ENCODE assay signal across 1 cellular context in the genomic region with DNA sequence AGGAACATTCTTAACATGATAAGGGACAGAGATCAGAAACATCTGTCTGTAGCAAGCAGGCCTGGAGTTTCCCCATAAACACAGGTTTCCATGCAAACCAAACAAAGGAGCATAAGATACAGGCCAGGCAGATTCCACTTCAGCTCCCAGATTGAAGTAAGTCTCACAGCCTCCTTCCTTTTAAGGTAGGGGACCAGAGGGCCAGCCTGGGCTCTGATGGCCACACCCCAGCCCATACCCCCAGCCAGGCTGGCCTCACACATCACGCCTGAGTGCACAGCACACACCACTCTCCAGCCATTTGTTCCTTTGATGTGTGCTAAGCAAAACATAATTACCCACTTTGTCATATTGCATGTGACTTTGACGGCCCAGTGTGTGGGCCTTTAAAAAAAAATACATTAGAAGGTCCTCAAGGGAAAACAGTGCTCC.
TF ChIP-seq lines count a peak whose summit lies in the region.

No MANE protein-coding gene starts in this region.

TF ChIP-seq in HEK293, 187 proteins besides CTCF, POLR2A, EP300 and RAD21 (continued from another document and continues in another):
- TF ChIP-seq HOXC10 (CRISPR knock-in tag; IDR thresholded peaks at IDR 0.05), result no peak
- no peak for TF ChIP-seq ZNF311 (tag by site-specific recombination; IDR thresholded peaks at IDR 0.05; ENCODE audit: borderline replicate concordance)
- no peak for TF ChIP-seq ZNF621 (tag by site-specific recombination; IDR thresholded peaks at IDR 0.05)
- TF ChIP-seq, protein P1, sequence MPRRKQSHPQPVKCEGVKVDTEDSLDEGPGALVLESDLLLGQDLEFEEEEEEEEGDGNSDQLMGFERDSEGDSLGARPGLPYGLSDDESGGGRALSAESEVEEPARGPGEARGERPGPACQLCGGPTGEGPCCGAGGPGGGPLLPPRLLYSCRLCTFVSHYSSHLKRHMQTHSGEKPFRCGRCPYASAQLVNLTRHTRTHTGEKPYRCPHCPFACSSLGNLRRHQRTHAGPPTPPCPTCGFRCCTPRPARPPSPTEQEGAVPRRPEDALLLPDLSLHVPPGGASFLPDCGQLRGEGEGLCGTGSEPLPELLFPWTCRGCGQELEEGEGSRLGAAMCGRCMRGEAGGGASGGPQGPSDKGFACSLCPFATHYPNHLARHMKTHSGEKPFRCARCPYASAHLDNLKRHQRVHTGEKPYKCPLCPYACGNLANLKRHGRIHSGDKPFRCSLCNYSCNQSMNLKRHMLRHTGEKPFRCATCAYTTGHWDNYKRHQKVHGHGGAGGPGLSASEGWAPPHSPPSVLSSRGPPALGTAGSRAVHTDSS (tag by site-specific recombination; IDR thresholded peaks at IDR 0.05), result no peak
- TF ChIP-seq ZNF132 (tag by site-specific recombination; IDR thresholded peaks at IDR 0.05; ENCODE audit: borderline replicate concordance), result no peak
- TF ChIP-seq, protein P2, sequence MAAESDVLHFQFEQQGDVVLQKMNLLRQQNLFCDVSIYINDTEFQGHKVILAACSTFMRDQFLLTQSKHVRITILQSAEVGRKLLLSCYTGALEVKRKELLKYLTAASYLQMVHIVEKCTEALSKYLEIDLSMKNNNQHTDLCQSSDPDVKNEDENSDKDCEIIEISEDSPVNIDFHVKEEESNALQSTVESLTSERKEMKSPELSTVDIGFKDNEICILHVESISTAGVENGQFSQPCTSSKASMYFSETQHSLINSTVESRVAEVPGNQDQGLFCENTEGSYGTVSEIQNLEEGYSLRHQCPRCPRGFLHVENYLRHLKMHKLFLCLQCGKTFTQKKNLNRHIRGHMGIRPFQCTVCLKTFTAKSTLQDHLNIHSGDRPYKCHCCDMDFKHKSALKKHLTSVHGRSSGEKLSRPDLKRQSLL (tag by site-specific recombination; IDR thresholded peaks at IDR 0.05), result no peak
- TF ChIP-seq ZNF350 (tag by site-specific recombination; IDR thresholded peaks at IDR 0.05), result no peak
- TF ChIP-seq IKZF3 (tag by site-specific recombination; IDR thresholded peaks at IDR 0.05), result no peak
- TF ChIP-seq ZNF548 (tag by site-specific recombination; IDR thresholded peaks at IDR 0.05), result no peak
- TF ChIP-seq, protein P3, sequence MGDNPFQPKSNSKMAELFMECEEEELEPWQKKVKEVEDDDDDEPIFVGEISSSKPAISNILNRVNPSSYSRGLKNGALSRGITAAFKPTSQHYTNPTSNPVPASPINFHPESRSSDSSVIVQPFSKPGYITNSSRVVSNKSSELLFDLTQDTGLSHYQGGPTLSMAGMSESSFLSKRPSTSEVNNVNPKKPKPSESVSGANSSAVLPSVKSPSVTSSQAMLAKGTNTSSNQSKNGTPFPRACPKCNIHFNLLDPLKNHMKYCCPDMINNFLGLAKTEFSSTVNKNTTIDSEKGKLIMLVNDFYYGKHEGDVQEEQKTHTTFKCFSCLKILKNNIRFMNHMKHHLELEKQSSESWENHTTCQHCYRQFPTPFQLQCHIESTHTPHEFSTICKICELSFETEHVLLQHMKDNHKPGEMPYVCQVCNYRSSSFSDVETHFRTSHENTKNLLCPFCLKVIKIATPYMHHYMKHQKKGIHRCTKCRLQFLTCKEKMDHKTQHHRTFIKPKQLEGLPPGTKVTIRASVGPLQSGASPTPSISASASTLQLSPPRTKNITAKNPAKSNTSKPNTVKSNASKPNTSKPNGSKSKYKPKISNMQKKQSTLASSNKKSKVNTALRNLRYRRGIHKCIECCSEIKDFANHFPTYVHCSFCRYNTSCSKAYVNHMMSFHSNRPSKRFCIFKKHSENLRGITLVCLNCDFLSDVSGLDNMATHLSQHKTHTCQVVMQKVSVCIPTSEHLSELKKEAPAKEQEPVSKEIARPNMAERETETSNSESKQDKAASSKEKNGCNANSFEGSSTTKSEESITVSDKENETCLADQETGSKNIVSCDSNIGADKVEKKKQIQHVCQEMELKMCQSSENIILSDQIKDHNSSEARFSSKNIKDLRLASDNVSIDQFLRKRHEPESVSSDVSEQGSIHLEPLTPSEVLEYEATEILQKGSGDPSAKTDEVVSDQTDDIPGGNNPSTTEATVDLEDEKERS (tag by site-specific recombination; IDR thresholded peaks at IDR 0.05), result no peak
- TF ChIP-seq, protein P4, sequence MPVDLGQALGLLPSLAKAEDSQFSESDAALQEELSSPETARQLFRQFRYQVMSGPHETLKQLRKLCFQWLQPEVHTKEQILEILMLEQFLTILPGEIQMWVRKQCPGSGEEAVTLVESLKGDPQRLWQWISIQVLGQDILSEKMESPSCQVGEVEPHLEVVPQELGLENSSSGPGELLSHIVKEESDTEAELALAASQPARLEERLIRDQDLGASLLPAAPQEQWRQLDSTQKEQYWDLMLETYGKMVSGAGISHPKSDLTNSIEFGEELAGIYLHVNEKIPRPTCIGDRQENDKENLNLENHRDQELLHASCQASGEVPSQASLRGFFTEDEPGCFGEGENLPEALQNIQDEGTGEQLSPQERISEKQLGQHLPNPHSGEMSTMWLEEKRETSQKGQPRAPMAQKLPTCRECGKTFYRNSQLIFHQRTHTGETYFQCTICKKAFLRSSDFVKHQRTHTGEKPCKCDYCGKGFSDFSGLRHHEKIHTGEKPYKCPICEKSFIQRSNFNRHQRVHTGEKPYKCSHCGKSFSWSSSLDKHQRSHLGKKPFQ (tag by site-specific recombination; IDR thresholded peaks at IDR 0.05), result peak; percentile 96
- peak; percentile 81; the same call in 1 of the 2 replicates for TF ChIP-seq TRIM28 (IDR thresholded peaks at IDR 0.05; ENCODE audit: borderline replicate concordance, low read length)
- TF ChIP-seq, protein P5, sequence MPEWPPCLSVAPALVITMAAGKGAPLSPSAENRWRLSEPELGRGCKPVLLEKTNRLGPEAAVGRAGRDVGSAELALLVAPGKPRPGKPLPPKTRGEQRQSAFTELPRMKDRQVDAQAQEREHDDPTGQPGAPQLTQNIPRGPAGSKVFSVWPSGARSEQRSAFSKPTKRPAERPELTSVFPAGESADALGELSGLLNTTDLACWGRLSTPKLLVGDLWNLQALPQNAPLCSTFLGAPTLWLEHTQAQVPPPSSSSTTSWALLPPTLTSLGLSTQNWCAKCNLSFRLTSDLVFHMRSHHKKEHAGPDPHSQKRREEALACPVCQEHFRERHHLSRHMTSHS (tag by site-specific recombination; IDR thresholded peaks at IDR 0.05), result no peak
- no peak for TF ChIP-seq ZNF174 (tag by site-specific recombination; IDR thresholded peaks at IDR 0.05)
- no peak for TF ChIP-seq BCL11A (tag by site-specific recombination; IDR thresholded peaks at IDR 0.05; ENCODE audit: low read depth)
- peak; percentile 83 for TF ChIP-seq ZIC2 (tag by site-specific recombination; IDR thresholded peaks at IDR 0.05)
- TF ChIP-seq, protein P6, sequence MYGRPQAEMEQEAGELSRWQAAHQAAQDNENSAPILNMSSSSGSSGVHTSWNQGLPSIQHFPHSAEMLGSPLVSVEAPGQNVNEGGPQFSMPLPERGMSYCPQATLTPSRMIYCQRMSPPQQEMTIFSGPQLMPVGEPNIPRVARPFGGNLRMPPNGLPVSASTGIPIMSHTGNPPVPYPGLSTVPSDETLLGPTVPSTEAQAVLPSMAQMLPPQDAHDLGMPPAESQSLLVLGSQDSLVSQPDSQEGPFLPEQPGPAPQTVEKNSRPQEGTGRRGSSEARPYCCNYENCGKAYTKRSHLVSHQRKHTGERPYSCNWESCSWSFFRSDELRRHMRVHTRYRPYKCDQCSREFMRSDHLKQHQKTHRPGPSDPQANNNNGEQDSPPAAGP (tag by site-specific recombination; IDR thresholded peaks at IDR 0.05), result no peak
- TF ChIP-seq ZBTB48 (tag by site-specific recombination; IDR thresholded peaks at IDR 0.05), result no peak
- TF ChIP-seq ZNF561 (tag by site-specific recombination; IDR thresholded peaks at IDR 0.05; ENCODE audit: borderline replicate concordance), result 0 out of 2 replicates have a peak, but pooled peaks have one; percentile 37
- TF ChIP-seq, protein P7, sequence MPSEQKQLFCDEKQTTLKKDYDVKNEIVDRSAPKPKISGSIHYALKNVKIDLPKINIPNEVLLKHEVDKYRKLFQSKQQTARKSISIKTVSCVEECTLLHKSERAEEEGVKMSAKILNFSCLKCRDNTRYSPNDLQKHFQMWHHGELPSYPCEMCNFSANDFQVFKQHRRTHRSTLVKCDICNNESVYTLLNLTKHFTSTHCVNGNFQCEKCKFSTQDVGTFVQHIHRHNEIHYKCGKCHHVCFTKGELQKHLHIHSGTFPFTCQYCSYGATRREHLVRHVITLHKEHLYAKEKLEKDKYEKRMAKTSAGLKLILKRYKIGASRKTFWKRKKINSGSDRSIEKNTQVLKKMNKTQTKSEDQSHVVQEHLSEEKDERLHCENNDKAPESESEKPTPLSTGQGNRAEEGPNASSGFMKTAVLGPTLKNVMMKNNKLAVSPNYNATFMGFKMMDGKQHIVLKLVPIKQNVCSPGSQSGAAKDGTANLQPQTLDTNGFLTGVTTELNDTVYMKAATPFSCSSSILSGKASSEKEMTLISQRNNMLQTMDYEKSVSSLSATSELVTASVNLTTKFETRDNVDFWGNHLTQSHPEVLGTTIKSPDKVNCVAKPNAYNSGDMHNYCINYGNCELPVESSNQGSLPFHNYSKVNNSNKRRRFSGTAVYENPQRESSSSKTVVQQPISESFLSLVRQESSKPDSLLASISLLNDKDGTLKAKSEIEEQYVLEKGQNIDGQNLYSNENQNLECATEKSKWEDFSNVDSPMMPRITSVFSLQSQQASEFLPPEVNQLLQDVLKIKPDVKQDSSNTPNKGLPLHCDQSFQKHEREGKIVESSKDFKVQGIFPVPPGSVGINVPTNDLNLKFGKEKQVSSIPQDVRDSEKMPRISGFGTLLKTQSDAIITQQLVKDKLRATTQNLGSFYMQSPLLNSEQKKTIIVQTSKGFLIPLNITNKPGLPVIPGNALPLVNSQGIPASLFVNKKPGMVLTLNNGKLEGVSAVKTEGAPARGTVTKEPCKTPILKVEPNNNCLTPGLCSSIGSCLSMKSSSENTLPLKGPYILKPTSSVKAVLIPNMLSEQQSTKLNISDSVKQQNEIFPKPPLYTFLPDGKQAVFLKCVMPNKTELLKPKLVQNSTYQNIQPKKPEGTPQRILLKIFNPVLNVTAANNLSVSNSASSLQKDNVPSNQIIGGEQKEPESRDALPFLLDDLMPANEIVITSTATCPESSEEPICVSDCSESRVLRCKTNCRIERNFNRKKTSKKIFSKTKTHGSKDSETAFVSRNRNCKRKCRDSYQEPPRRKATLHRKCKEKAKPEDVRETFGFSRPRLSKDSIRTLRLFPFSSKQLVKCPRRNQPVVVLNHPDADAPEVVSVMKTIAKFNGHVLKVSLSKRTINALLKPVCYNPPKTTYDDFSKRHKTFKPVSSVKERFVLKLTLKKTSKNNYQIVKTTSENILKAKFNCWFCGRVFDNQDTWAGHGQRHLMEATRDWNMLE (tag by site-specific recombination; conservative IDR thresholded peaks at IDR 0.05; ENCODE audit: low read depth), result no peak
- TF ChIP-seq ZNF184 (tag by site-specific recombination; IDR thresholded peaks at IDR 0.05), result no peak
- peak; percentile 61; the same call in 1 of the 2 replicates for TF ChIP-seq ZNF24 (tag by site-specific recombination; IDR thresholded peaks at IDR 0.05)
- no peak for TF ChIP-seq ZNF292 (tag by site-specific recombination; IDR thresholded peaks at IDR 0.05; ENCODE audit: borderline replicate concordance, low read depth)
- TF ChIP-seq ZNF302 (tag by site-specific recombination; IDR thresholded peaks at IDR 0.05; ENCODE audit: low read depth), result no peak
- TF ChIP-seq ZNF146 (tag by site-specific recombination; IDR thresholded peaks at IDR 0.05), result no peak
- no peak for TF ChIP-seq MYNN (tag by site-specific recombination; IDR thresholded peaks at IDR 0.05; ENCODE audit: borderline replicate concordance)
- TF ChIP-seq ZXDB (tag by site-specific recombination; IDR thresholded peaks at IDR 0.05), result no peak
- peak; percentile 72 for TF ChIP-seq KLF10 (tag by site-specific recombination; IDR thresholded peaks at IDR 0.05)
- TF ChIP-seq, protein P8, sequence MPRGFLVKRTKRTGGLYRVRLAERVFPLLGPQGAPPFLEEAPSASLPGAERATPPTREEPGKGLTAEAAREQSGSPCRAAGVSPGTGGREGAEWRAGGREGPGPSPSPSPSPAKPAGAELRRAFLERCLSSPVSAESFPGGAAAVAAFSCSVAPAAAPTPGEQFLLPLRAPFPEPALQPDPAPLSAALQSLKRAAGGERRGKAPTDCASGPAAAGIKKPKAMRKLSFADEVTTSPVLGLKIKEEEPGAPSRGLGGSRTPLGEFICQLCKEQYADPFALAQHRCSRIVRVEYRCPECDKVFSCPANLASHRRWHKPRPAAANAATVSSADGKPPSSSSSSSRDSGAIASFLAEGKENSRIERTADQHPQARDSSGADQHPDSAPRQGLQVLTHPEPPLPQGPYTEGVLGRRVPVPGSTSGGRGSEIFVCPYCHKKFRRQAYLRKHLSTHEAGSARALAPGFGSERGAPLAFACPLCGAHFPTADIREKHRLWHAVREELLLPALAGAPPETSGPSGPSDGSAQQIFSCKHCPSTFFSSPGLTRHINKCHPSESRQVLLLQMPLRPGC (tag by site-specific recombination; IDR thresholded peaks at IDR 0.05), result no peak
- TF ChIP-seq REPIN1 (tag by site-specific recombination; IDR thresholded peaks at IDR 0.05; ENCODE audit: low read depth), result no peak
- no peak for TF ChIP-seq ZNF266 (tag by site-specific recombination; IDR thresholded peaks at IDR 0.05; ENCODE audit: low read depth)
- TF ChIP-seq ZNF585B (tag by site-specific recombination; IDR thresholded peaks at IDR 0.05), result no peak
- no peak for TF ChIP-seq ZNF140 (tag by site-specific recombination; IDR thresholded peaks at IDR 0.05)
- no peak for TF ChIP-seq ZNF626 (tag by site-specific recombination; IDR thresholded peaks at IDR 0.05)
- no peak for TF ChIP-seq ZNF600 (tag by site-specific recombination; IDR thresholded peaks at IDR 0.05)
- TF ChIP-seq, protein P9, sequence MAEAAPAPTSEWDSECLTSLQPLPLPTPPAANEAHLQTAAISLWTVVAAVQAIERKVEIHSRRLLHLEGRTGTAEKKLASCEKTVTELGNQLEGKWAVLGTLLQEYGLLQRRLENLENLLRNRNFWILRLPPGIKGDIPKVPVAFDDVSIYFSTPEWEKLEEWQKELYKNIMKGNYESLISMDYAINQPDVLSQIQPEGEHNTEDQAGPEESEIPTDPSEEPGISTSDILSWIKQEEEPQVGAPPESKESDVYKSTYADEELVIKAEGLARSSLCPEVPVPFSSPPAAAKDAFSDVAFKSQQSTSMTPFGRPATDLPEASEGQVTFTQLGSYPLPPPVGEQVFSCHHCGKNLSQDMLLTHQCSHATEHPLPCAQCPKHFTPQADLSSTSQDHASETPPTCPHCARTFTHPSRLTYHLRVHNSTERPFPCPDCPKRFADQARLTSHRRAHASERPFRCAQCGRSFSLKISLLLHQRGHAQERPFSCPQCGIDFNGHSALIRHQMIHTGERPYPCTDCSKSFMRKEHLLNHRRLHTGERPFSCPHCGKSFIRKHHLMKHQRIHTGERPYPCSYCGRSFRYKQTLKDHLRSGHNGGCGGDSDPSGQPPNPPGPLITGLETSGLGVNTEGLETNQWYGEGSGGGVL (tag by site-specific recombination; IDR thresholded peaks at IDR 0.05), result no peak
- TF ChIP-seq, protein P10, sequence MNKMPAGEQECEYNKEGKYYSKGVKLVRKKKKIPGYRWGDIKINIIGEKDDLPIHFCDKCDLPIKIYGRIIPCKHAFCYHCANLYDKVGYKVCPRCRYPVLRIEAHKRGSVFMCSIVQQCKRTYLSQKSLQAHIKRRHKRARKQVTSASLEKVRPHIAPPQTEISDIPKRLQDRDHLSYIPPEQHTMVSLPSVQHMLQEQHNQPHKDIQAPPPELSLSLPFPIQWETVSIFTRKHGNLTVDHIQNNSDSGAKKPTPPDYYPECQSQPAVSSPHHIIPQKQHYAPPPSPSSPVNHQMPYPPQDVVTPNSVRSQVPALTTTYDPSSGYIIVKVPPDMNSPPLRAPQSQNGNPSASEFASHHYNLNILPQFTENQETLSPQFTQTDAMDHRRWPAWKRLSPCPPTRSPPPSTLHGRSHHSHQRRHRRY (tag by site-specific recombination; IDR thresholded peaks at IDR 0.05), result no peak
